In genomic region chr16:48479955-48480354, GRCh38 we compare ENCODE assay signal across 26 cellular contexts.
DNase-seq lines count a peak whose midpoint lies in the region; ATAC-seq, FAIRE-seq and TF ChIP-seq lines count a peak whose summit lies in the region.
"Had no signal": no experiment of that assay in that cellular context is flagged by ENCODE, and none has a peak within 500 bp of the region (broad histone marks: within the 10 kb centered on the region; RNA-seq: fewer than 3 reads in every experiment).

No MANE protein-coding gene starts in this region.

- no peak overlapping the region for H3K4me3 ChIP-seq in fibroblast of villous mesenchyme (ENCODE audit: low read depth, low read length)
- H3K4me3 ChIP-seq in upper lobe of right lung: no peak overlapping the region
- H3K4me3 ChIP-seq in Karpas-422 (ENCODE audit: low read length): no peak overlapping the region
- H3K4me3 ChIP-seq: BLaER1 treated with 17β-estradiol and CSF1 and Interleukin-3, amounts not matched to agents 10 nM and 100 nM; colonic mucosa; GM23248; hepatocyte; lung; psoas muscle; SJSA1; upper lobe of left lung had no signal

- no peak for DNase-seq in natural killer cell treated with Interleukin-12 subunit alpha and Interleukin-12 subunit beta and Interleukin-15 and Interleukin-18, amount 100 ng/mL, for 72 hours (ENCODE audit: low spot score)
- DNase-seq in natural killer cell (no peak), amniotic epithelial cell (ENCODE audit: low read depth) (peak; percentile 91), fibroblast of villous mesenchyme (ENCODE audit: low read depth) (peak; percentile 91), upper lobe of right lung (no peak), urothelium cell line (ENCODE audit: low spot score) (no peak), Karpas-422 (no peak), NCI-H2107 (lab: John Stamatoyannopoulos, UW) (no peak)
- DNase-seq: activated CD4-positive, alpha-beta T cell treated with anti-CD3 and anti-CD28 coated beads, Interleukin-2, amount 50 U/mL, for 1 hour; activated CD8-positive, alpha-beta memory T cell treated with anti-CD3 and anti-CD28 coated beads, Interleukin-2, amount 50 U/mL, for 4 hours; activated effector memory CD4-positive, alpha-beta T cell treated with anti-CD3 and anti-CD28 coated beads, Interleukin-2, amount 50 U/mL, for 16 hours; Calu3; colonic mucosa; GM23248; NCI-H1417 treated with DMSO at 0.1 percent for 48 hours; NCI-H510A; NK-92 treated with Interleukin-12 subunit alpha and Interleukin-12 subunit beta, amount 100 ng/mL, for 24 hours; psoas muscle; stimulated activated CD4-positive, alpha-beta T cell treated with anti-CD3 and anti-CD28 coated beads, Interleukin-4, amount 100 ng/mL, for 1 hour; upper lobe of left lung had no signal

- H3K9ac ChIP-seq in Karpas-422 (ENCODE audit: low read length): no peak overlapping the region
- H3K9ac ChIP-seq: BLaER1 treated with 17β-estradiol and CSF1 and Interleukin-3, amounts not matched to agents 10 nM and 100 nM; GM23248 had no signal

- no peak overlapping the region for H3K27ac ChIP-seq in upper lobe of right lung
- H3K27ac ChIP-seq in Karpas-422 (ENCODE audit: low read length): no peak overlapping the region
- H3K27ac ChIP-seq: BLaER1 treated with 17β-estradiol and CSF1 and Interleukin-3, amounts not matched to agents 10 nM and 100 nM; colonic mucosa; GM23248; hepatocyte; neutrophil; psoas muscle; SJSA1; upper lobe of left lung had no signal

- H3K79me2 ChIP-seq in Karpas-422 (ENCODE audit: low read length): no peaks in the 10 kb centered on the region
- H3K79me2 ChIP-seq: hepatocyte had no signal

- peaks cover 7% of the 10 kb centered on the region for H3K9me3 Mint-ChIP-seq in natural killer cell treated with Interleukin-12 subunit alpha and Interleukin-12 subunit beta and Interleukin-15 and Interleukin-18, amount 100 ng/mL, for 72 hours
- H3K9me3 Mint-ChIP-seq in natural killer cell: no peaks in the 10 kb centered on the region

- peaks cover 3% of the 10 kb centered on the region for H3K4me1 ChIP-seq in upper lobe of right lung
- no peaks in the 10 kb centered on the region for H3K4me1 ChIP-seq in Karpas-422 (ENCODE audit: low read length)
- H3K4me1 ChIP-seq: BLaER1 treated with 17β-estradiol and CSF1 and Interleukin-3, amounts not matched to agents 10 nM and 100 nM; colonic mucosa; psoas muscle; SJSA1; upper lobe of left lung had no signal

- peaks cover 14 to 17% of the 10 kb centered on the region in 2 donors for H3K4me1 Mint-ChIP-seq in natural killer cell treated with Interleukin-12 subunit alpha and Interleukin-12 subunit beta and Interleukin-15 and Interleukin-18, amount 100 ng/mL, for 72 hours (ENCODE audit: low read depth in 2 of 2)
- H3K4me1 Mint-ChIP-seq in natural killer cell: no peaks in the 10 kb centered on the region

- peaks cover 8 to 14% of the 10 kb centered on the region in 2 donors for H3K27me3 Mint-ChIP-seq in natural killer cell treated with Interleukin-12 subunit alpha and Interleukin-12 subunit beta and Interleukin-15 and Interleukin-18, amount 100 ng/mL, for 72 hours
- peaks cover 0 to 13% of the 10 kb centered on the region in 2 donors for H3K27me3 Mint-ChIP-seq in natural killer cell (ENCODE audit: low read depth in 2 of 2)

- H2AFZ ChIP-seq in Karpas-422 (ENCODE audit: low read length): no peak overlapping the region
- H2AFZ ChIP-seq: GM23248, hepatocyte had no signal

- TF ChIP-seq CTCF in natural killer cell (IDR thresholded peaks at IDR 0.05): no peak
- TF ChIP-seq CTCF in fibroblast of villous mesenchyme (IDR thresholded peaks at IDR 0.05; ENCODE audit: insufficient read depth, low read depth, low read length): no peak
- no peak for TF ChIP-seq CTCF in upper lobe of right lung (IDR thresholded peaks at IDR 0.05)

- no peaks in the 10 kb centered on the region for H3K9me3 ChIP-seq in upper lobe of right lung
- no peaks in the 10 kb centered on the region for H3K9me3 ChIP-seq in Karpas-422 (ENCODE audit: low read length)
- H3K9me3 ChIP-seq: colonic mucosa, neutrophil, psoas muscle, SJSA1 had no signal

- H3K9me2 ChIP-seq in Karpas-422 (replicated peaks; ENCODE audit: insufficient read depth, low read length): no peaks in the 10 kb centered on the region

- H3K27me3 ChIP-seq in upper lobe of right lung: no peaks in the 10 kb centered on the region
- 0 out of 2 replicates have a peak, but pooled peaks cover 3% of the 10 kb centered on the region for H3K27me3 ChIP-seq in Karpas-422 (ENCODE audit: low read length)
- H3K27me3 ChIP-seq: BLaER1 treated with 17β-estradiol and CSF1 and Interleukin-3, amounts not matched to agents 10 nM and 100 nM; colonic mucosa; hepatocyte; SJSA1; upper lobe of left lung had no signal

- FAIRE-seq in urothelium cell line (lab: Jason Lieb, UNC): no peak

- peak overlapping the region in 1 of 2 donors; percentile 81 for H3K27ac Mint-ChIP-seq in natural killer cell treated with Interleukin-12 subunit alpha and Interleukin-12 subunit beta and Interleukin-15 and Interleukin-18, amount 100 ng/mL, for 72 hours
- H3K27ac Mint-ChIP-seq in natural killer cell: no peak overlapping the region
- H3K27ac Mint-ChIP-seq: brain had no signal

- H3K4me3 Mint-ChIP-seq in natural killer cell treated with Interleukin-12 subunit alpha and Interleukin-12 subunit beta and Interleukin-15 and Interleukin-18, amount 100 ng/mL, for 72 hours: peak overlapping the region; percentile 30
- no peak overlapping the region for H3K4me3 Mint-ChIP-seq in natural killer cell
- H3K4me3 Mint-ChIP-seq: brain had no signal

- no peak overlapping the region for H3K4me2 ChIP-seq in Karpas-422 (ENCODE audit: low read depth, low read length, poor library complexity, severe bottlenecking)
- H3K4me2 ChIP-seq: BLaER1 treated with 17β-estradiol and CSF1 and Interleukin-3, amounts not matched to agents 10 nM and 100 nM; hepatocyte had no signal

- no peaks in the 10 kb centered on the region for H3K36me3 Mint-ChIP-seq in natural killer cell treated with Interleukin-12 subunit alpha and Interleukin-12 subunit beta and Interleukin-15 and Interleukin-18, amount 100 ng/mL, for 72 hours
- no peaks in the 10 kb centered on the region for H3K36me3 Mint-ChIP-seq in natural killer cell
- H3K36me3 Mint-ChIP-seq: brain had no signal

- peak; percentile 49 to 85 for ATAC-seq in natural killer cell treated with Interleukin-12 subunit alpha and Interleukin-12 subunit beta and Interleukin-15 and Interleukin-18, amount 100 ng/mL, for 72 hours
- ATAC-seq in natural killer cell (no peak), upper lobe of right lung (peak; percentile 54)
- ATAC-seq: psoas muscle had no signal

- intact Hi-C loops in natural killer cell (cut with micrococcal nuclease): no loop called here
- intact Hi-C loops in upper lobe of right lung (cut with DNase I): no loop called here

- H3K36me3 ChIP-seq in upper lobe of right lung: no peaks in the 10 kb centered on the region
- H3K36me3 ChIP-seq in Karpas-422 (ENCODE audit: insufficient read depth, low read length): no peaks in the 10 kb centered on the region
- H3K36me3 ChIP-seq: BLaER1 treated with 17β-estradiol and CSF1 and Interleukin-3, amounts not matched to agents 10 nM and 100 nM; colonic mucosa; neutrophil; SJSA1; upper lobe of left lung had no signal

- no peaks in the 10 kb centered on the region for H4K20me1 ChIP-seq in Karpas-422 (ENCODE audit: insufficient read depth, low read depth, low read length)
- H4K20me1 ChIP-seq: BLaER1 treated with 17β-estradiol and CSF1 and Interleukin-3, amounts not matched to agents 10 nM and 100 nM had no signal

Comparison
In these comparisons a context has a peak if more than half of its experiments do, and no peak if none do; other contexts are left out.
1. ATAC-seq: peak in natural killer cell treated with Interleukin-12 subunit alpha and Interleukin-12 subunit beta and Interleukin-15 and Interleukin-18, amount 100 ng/mL, for 72 hours (2 of 2) and upper lobe of right lung (single experiment); none in natural killer cell (0 of 3).
2. DNase-seq: peak in amniotic epithelial cell (single experiment) and fibroblast of villous mesenchyme (single experiment); none in natural killer cell treated with Interleukin-12 subunit alpha and Interleukin-12 subunit beta and Interleukin-15 and Interleukin-18, amount 100 ng/mL, for 72 hours (single experiment), natural killer cell (single experiment), upper lobe of right lung (single experiment), urothelium cell line (single experiment), Karpas-422 (single experiment) and NCI-H2107 (single experiment).